ENCODE assay signal across 25 cellular contexts in genomic region chr3:36416660-36417059, GRCh38. TPM values are rescaled to one million over a fixed set of nuclear protein-coding genes. Genes with fewer than 3 reads are reported as not detected.
"Had no signal": no experiment of that assay in that cellular context is flagged by ENCODE, and none has a peak within 500 bp of the region (broad histone marks: within the 10 kb centered on the region; RNA-seq: fewer than 3 reads in every experiment).

No MANE protein-coding gene starts in this region.

- H3K4me3 Mint-ChIP-seq: activated B cell treated with CpG ODN at 0.5 μM for 24 hours; activated naive CD8-positive, alpha-beta T cell treated with anti-CD3 and anti-CD28 coated beads for 36 hours; endodermal cell; nephron; stimulated activated effector memory CD8-positive, alpha-beta T cell treated with anti-CD3 and anti-CD28 coated beads, Interleukin-12 subunit alpha, Interleukin-12 subunit beta, amount 100 ng/mL, for 72 hours; stimulated activated naive CD8-positive, alpha-beta T cell treated with anti-CD3 and anti-CD28 coated beads, Interleukin-15, amount 100 ng/mL, for 72 hours; T-helper 1 cell treated with Interleukin-12 subunit alpha and Interleukin-12 subunit beta and Interleukin-4 antibody, amounts not matched to agents 30 μg/mL and 1 μg/mL, for 36 hours had no signal

- H3K9me3 Mint-ChIP-seq: stimulated activated naive CD8-positive, alpha-beta T cell treated with anti-CD3 and anti-CD28 coated beads, Interleukin-15, amount 100 ng/mL, for 72 hours; T-helper 1 cell treated with Interleukin-12 subunit alpha and Interleukin-12 subunit beta and Interleukin-4 antibody, amounts not matched to agents 30 μg/mL and 1 μg/mL, for 36 hours had no signal

- H3K27ac Mint-ChIP-seq: activated B cell treated with CpG ODN at 0.5 μM for 24 hours; activated naive CD8-positive, alpha-beta T cell treated with anti-CD3 and anti-CD28 coated beads for 36 hours; endodermal cell; nephron; stimulated activated effector memory CD8-positive, alpha-beta T cell treated with anti-CD3 and anti-CD28 coated beads, Interleukin-12 subunit alpha, Interleukin-12 subunit beta, amount 100 ng/mL, for 72 hours; stimulated activated naive CD8-positive, alpha-beta T cell treated with anti-CD3 and anti-CD28 coated beads, Interleukin-15, amount 100 ng/mL, for 72 hours; T-helper 1 cell treated with Interleukin-12 subunit alpha and Interleukin-12 subunit beta and Interleukin-4 antibody, amounts not matched to agents 30 μg/mL and 1 μg/mL, for 36 hours had no signal

- H3K27ac ChIP-seq: neutrophil, pancreas, right lobe of liver, skin epidermis, tibial artery had no signal

- DNase-seq: activated B cell treated with CpG ODN at 0.5 μM for 24 hours; activated CD4-positive, alpha-beta T cell treated with anti-CD3 and anti-CD28 coated beads for 4 hours; activated CD4-positive, alpha-beta T cell treated with anti-CD3 and anti-CD28 coated beads, Interleukin-2, amount 50 U/mL, for 48 hours; activated CD8-positive, alpha-beta memory T cell treated with anti-CD3 and anti-CD28 coated beads, Interleukin-2, amount 50 U/mL, for 48 hours; activated naive CD4-positive, alpha-beta T cell treated with Interleukin-2 at 50 U/mL for 16 hours; activated naive CD8-positive, alpha-beta T cell treated with anti-CD3 and anti-CD28 coated beads for 36 hours; activated T-cell treated with anti-CD3 and anti-CD28 coated beads, Interleukin-2, amount 50 U/mL, for 48 hours; cortex of kidney; endodermal cell; foreskin fibroblast; kidney; left ventricle myocardium superior; pancreas; right lobe of liver; stimulated activated CD4-positive, alpha-beta T cell treated with anti-CD3 and anti-CD28 coated beads, Interleukin-2, amount 100 ng/mL, for 24 hours; stimulated activated naive CD8-positive, alpha-beta T cell treated with anti-CD3 and anti-CD28 coated beads, Interleukin-15, amount 100 ng/mL, for 72 hours; T1000; tibial artery had no signal

- FAIRE-seq: kidney, pancreas had no signal

- ATAC-seq: left ventricle myocardium superior; pancreas; right lobe of liver; stimulated activated effector memory CD8-positive, alpha-beta T cell treated with anti-CD3 and anti-CD28 coated beads, Interleukin-12 subunit alpha, Interleukin-12 subunit beta, amount 100 ng/mL, for 72 hours; stimulated activated naive CD8-positive, alpha-beta T cell treated with anti-CD3 and anti-CD28 coated beads, Interleukin-15, amount 100 ng/mL, for 72 hours had no signal

- H3K27me3 ChIP-seq: neutrophil, pancreas, right lobe of liver, tibial artery had no signal

- H3K36me3 Mint-ChIP-seq: activated naive CD8-positive, alpha-beta T cell treated with anti-CD3 and anti-CD28 coated beads for 36 hours; stimulated activated effector memory CD8-positive, alpha-beta T cell treated with anti-CD3 and anti-CD28 coated beads, Interleukin-12 subunit alpha, Interleukin-12 subunit beta, amount 100 ng/mL, for 72 hours had no signal

- H3K9me3 ChIP-seq: neutrophil, pancreas, right lobe of liver had no signal

- H3K4me3 ChIP-seq: pancreas, right lobe of liver, skin epidermis, tibial artery had no signal

- H3K27me3 Mint-ChIP-seq: activated naive CD8-positive, alpha-beta T cell treated with anti-CD3 and anti-CD28 coated beads for 36 hours; stimulated activated naive CD8-positive, alpha-beta T cell treated with anti-CD3 and anti-CD28 coated beads, Interleukin-15, amount 100 ng/mL, for 72 hours had no signal

- H3K4me1 Mint-ChIP-seq: activated B cell treated with CpG ODN at 0.5 μM for 24 hours; activated naive CD8-positive, alpha-beta T cell treated with anti-CD3 and anti-CD28 coated beads for 36 hours; nephron; stimulated activated effector memory CD8-positive, alpha-beta T cell treated with anti-CD3 and anti-CD28 coated beads, Interleukin-12 subunit alpha, Interleukin-12 subunit beta, amount 100 ng/mL, for 72 hours; stimulated activated naive CD8-positive, alpha-beta T cell treated with anti-CD3 and anti-CD28 coated beads, Interleukin-15, amount 100 ng/mL, for 72 hours had no signal

RNA-seq across cellular contexts. Expression of gene STAC, which starts 36.4 kb away (rescaled TPM):
- total RNA-seq: activated CD8-positive, alpha-beta memory T cell treated with anti-CD3 and anti-CD28 coated beads for 36 hours; activated naive CD8-positive, alpha-beta T cell treated with anti-CD3 and anti-CD28 coated beads for 36 hours; pulmonary artery endothelial cell had no signal
